Comparison of ENCODE assay signal across 15 cellular contexts in the genomic region with DNA sequence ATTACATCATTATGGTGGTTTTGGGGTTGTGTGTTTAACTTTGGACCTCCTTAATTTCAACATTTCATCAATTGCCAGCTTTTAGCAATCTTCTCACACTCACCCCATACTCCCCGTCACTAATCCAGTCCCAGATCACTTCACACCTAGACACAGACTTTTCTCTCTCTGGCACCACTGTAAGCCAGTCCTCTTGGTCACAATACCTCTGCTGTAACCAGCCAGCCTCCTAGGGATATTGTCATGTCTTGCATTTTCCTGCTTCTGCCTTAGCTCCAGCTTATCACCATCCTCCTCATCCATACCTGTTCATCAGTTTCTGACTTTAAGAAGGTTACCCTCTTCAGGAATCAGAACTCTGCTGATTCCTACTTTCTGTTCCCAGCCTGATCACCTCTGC. TPM values are rescaled to one million over a fixed set of nuclear protein-coding genes. Genes with fewer than 3 reads are reported as not detected.
DNase-seq lines count a peak whose midpoint lies in the region; ATAC-seq and TF ChIP-seq lines count a peak whose summit lies in the region.
"Had no signal": no experiment of that assay in that cellular context is flagged by ENCODE, and none has a peak within 500 bp of the region (broad histone marks: within the 10 kb centered on the region; RNA-seq: fewer than 3 reads in every experiment).

No MANE protein-coding gene starts in this region.

- H3K4me1 ChIP-seq in Peyer's patch = peaks cover 0 to 5% (median 0%) of the 10 kb centered on the region in 4 donors

- H3K4me1 Mint-ChIP-seq in activated CD8-positive, alpha-beta memory T cell treated with anti-CD3 and anti-CD28 coated beads, Interleukin-2, amount 10 ng/mL, durations not matched to agents 7 days and 5 days = peaks cover 47% of the 10 kb centered on the region

- CTCF ChIA-PET in activated CD8-positive, alpha-beta memory T cell treated with anti-CD3 and anti-CD28 coated beads, Interleukin-2, amount 10 ng/mL, durations not matched to agents 7 days and 5 days (lab: Charles Lee) = interaction anchor here (0.6 to 1.9 kb wide), 3 partner anchors 15 to 103 kb away, joined by 3 to 7 read pairs (median 3); no protein-coding TSS in a partner anchor

- TF ChIP-seq POLR2A in Peyer's patch (IDR thresholded peaks at IDR 0.05) = no peak

- H3K36me3 Mint-ChIP-seq in activated CD8-positive, alpha-beta memory T cell treated with anti-CD3 and anti-CD28 coated beads, Interleukin-2, amount 10 ng/mL, durations not matched to agents 7 days and 5 days = peaks cover 54% of the 10 kb centered on the region

- peak overlapping the region; percentile 75 for H3K27ac Mint-ChIP-seq in activated CD8-positive, alpha-beta memory T cell treated with anti-CD3 and anti-CD28 coated beads, Interleukin-2, amount 10 ng/mL, durations not matched to agents 7 days and 5 days

- H3K27me3 Mint-ChIP-seq in activated CD8-positive, alpha-beta memory T cell treated with anti-CD3 and anti-CD28 coated beads, Interleukin-2, amount 10 ng/mL, durations not matched to agents 7 days and 5 days = no peaks in the 10 kb centered on the region

- H3K9me3 Mint-ChIP-seq in activated CD8-positive, alpha-beta memory T cell treated with anti-CD3 and anti-CD28 coated beads, Interleukin-2, amount 10 ng/mL, durations not matched to agents 7 days and 5 days (ENCODE audit: low read depth) = no peaks in the 10 kb centered on the region

- no peaks in the 10 kb centered on the region for H3K36me3 ChIP-seq in Peyer's patch
- H3K36me3 ChIP-seq: left ventricle myocardium inferior had no signal

- H3K9me3 ChIP-seq in Peyer's patch = no peaks in the 10 kb centered on the region
- H3K9me3 ChIP-seq: A549, left ventricle myocardium inferior had no signal

- no peaks in the 10 kb centered on the region for H3K27me3 ChIP-seq in Peyer's patch
- H3K27me3 ChIP-seq: dorsolateral prefrontal cortex had no signal

- peak; percentile 42 for DNase-seq in activated CD8-positive, alpha-beta memory T cell treated with anti-CD3 and anti-CD28 coated beads, Interleukin-2, amount 10 ng/mL, durations not matched to agents 7 days and 5 days
- DNase-seq in activated CD8-positive, alpha-beta memory T cell treated with anti-CD3 and anti-CD28 coated beads for 24 hours = no peak
- DNase-seq in Peyer's patch = no peak
- peak; percentile 15 for DNase-seq in cerebellar cortex (ENCODE audit: low spot score)
- DNase-seq in stimulated activated CD8-positive, alpha-beta memory T cell treated with anti-CD3 and anti-CD28 coated beads, Interleukin-4, amount 100 ng/mL, for 48 hours = peak; percentile 25
- no peak for DNase-seq in activated CD4-positive, CD25-positive, alpha-beta regulatory T cell (lab: John Stamatoyannopoulos, UW)
- DNase-seq in NCI-H146 treated with DMSO at 0.1 percent for 48 hours (lab: John Stamatoyannopoulos, UW; ENCODE audit: unreplicated experiment) = no peak
- DNase-seq: dorsolateral prefrontal cortex, left ventricle myocardium inferior, NCI-H2081, NCI-H774, nucleus accumbens had no signal

- peak overlapping the region; percentile 72 to 99 (median 94) for H3K27ac ChIP-seq in Peyer's patch
- H3K27ac ChIP-seq: A549 had no signal

- TF ChIP-seq CTCF in Peyer's patch (IDR thresholded peaks at IDR 0.05) = no peak

- H3K4me3 Mint-ChIP-seq in activated CD8-positive, alpha-beta memory T cell treated with anti-CD3 and anti-CD28 coated beads, Interleukin-2, amount 10 ng/mL, durations not matched to agents 7 days and 5 days = peak overlapping the region; percentile 99

- H3K4me3 ChIP-seq in Peyer's patch = no peak overlapping the region
- H3K4me3 ChIP-seq: A549 had no signal

- ATAC-seq in activated CD8-positive, alpha-beta memory T cell treated with anti-CD3 and anti-CD28 coated beads, Interleukin-2, amount 10 ng/mL, durations not matched to agents 7 days and 5 days = no peak
- no peak for ATAC-seq in HG02763 (IDR thresholded peaks at IDR 0.05; ENCODE audit: unreplicated experiment)
- ATAC-seq: A549, Right ventricle myocardium inferior had no signal

RNA-seq across cellular contexts. Expression of a gene that starts 1.6 kb away (rescaled TPM):
- total RNA-seq in activated CD8-positive, alpha-beta memory T cell treated with anti-CD3 and anti-CD28 coated beads, Interleukin-2, amount 10 ng/mL, durations not matched to agents 7 days and 5 days = 100 to 1,000 TPM; 389 to 511 TPM
- total RNA-seq in Peyer's patch = 100 to 1,000 TPM in 1 of 4 donors, 10 to 100 TPM in 3; 47.3 to 123 (median 56.3) TPM

Comparison
In these comparisons a context has a peak if more than half of its experiments do, and no peak if none do; other contexts are left out.
1. DNase-seq: peak in activated CD8-positive, alpha-beta memory T cell treated with anti-CD3 and anti-CD28 coated beads, Interleukin-2, amount 10 ng/mL, durations not matched to agents 7 days and 5 days (single experiment), cerebellar cortex (single experiment) and stimulated activated CD8-positive, alpha-beta memory T cell treated with anti-CD3 and anti-CD28 coated beads, Interleukin-4, amount 100 ng/mL, for 48 hours (single experiment); none in activated CD8-positive, alpha-beta memory T cell treated with anti-CD3 and anti-CD28 coated beads for 24 hours (single experiment), Peyer's patch (0 of 3), activated CD4-positive, CD25-positive, alpha-beta regulatory T cell (0 of 4) and NCI-H146 treated with DMSO at 0.1 percent for 48 hours (single experiment).